8 cellular contexts compared by ENCODE assay signal in the genomic region with DNA sequence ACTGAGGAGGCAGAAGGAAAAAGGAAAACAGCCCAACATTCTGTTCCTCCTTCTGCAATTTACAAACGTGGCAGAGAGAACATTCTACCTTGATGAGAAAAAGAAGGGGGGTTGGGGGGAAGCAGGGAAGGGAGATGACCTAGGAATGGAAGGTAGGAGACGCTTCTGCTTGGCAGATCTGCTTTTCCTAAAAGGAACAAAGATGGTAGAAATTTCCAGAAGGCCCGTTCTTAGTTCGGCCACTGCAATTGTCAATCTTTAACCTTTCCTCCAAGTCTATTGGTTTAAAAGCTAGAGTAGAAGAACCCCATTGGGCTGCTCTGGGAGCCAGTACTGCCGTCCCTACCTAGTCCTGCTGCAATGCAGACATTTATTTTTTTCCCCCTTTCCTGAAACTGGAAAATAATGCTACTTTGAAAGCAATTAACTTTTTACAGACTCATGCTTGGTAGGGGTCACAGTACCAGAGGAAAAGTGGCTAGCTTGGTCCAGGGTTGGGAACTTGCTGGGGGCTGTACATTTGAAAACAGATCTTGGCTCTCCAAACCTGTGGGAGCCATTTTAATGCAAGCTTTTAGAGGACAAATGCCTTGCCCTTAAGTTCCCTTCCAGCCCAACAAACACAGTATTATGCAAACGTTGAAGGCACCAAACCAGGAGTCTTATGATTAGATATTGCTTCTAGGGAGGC. TPM values are rescaled to one million over a fixed set of nuclear protein-coding genes. Genes with fewer than 3 reads are reported as not detected.
DNase-seq lines count a peak whose midpoint lies in the region; ATAC-seq and TF ChIP-seq lines count a peak whose summit lies in the region.

No MANE protein-coding gene starts in this region.

- H3K9me3 ChIP-seq in BLaER1 = no peaks in the 10 kb centered on the region
- no peaks in the 10 kb centered on the region for H3K9me3 ChIP-seq in body of pancreas
- H3K9me3 ChIP-seq in mesenchymal stem cell (ENCODE audit: control insufficient read depth, low read length) = no peaks in the 10 kb centered on the region

- H2BK12ac ChIP-seq in mesenchymal stem cell (ENCODE audit: low read length in 2 of 2) = peak overlapping the region in 1 of 2 experiments; percentile 83

- peaks cover 37% of the 10 kb centered on the region for H4K20me1 ChIP-seq in BLaER1

- 36 to 38% methylated on average over 6 of the region's 6 CpGs for WGBS in body of pancreas, 2 donors
- 76% methylated on average over 4 of the region's 6 CpGs for WGBS in mesenchymal stem cell

- H2AK5ac ChIP-seq in mesenchymal stem cell (ENCODE audit: low read length, severe bottlenecking) = peak overlapping the region; percentile 84

- intact Hi-C loops in body of pancreas (cut with DNase I) = no loop called here

- DNase-seq in M059J (ENCODE audit: low read depth) (peak; percentile 49), body of pancreas (no peak), mesenchymal stem cell (peak; percentile 42), RKO (ENCODE audit: low spot score) (no peak)
- DNase-seq in stimulated activated CD4-positive, alpha-beta T cell treated with anti-CD3 and anti-CD28 coated beads, Interleukin-1b, Interleukin-23, amount 100 ng/mL, for 48 hours = no peak

- TF ChIP-seq CTCF in body of pancreas (IDR thresholded peaks at IDR 0.05) = no peak

- no peak for TF ChIP-seq POLR2A in body of pancreas (IDR thresholded peaks at IDR 0.05)

- H2AFZ ChIP-seq in mesenchymal stem cell (ENCODE audit: low read depth, low read length) = no peak overlapping the region

- H2BK15ac ChIP-seq in mesenchymal stem cell (ENCODE audit: low read depth, poor library complexity, severe bottlenecking) = peak overlapping the region; percentile 52

- no peak overlapping the region for H4K91ac ChIP-seq in mesenchymal stem cell (ENCODE audit: low read length)

- H3K36me3 ChIP-seq in BLaER1 (peaks cover 10% of the 10 kb centered on the region), body of pancreas (replicated peaks in 1 of 2; ENCODE audit: insufficient read depth in 1 of 2, low read depth in 2 of 2) (no peaks in the 10 kb centered on the region), mesenchymal stem cell (ENCODE audit: control insufficient read depth in 1 of 2, insufficient read depth in 2 of 2, low read depth in 1 of 2, low read length in 2 of 2) (no peaks in the 10 kb centered on the region)

- H3K27me3 ChIP-seq in BLaER1 = no peaks in the 10 kb centered on the region
- no peaks in the 10 kb centered on the region for H3K27me3 ChIP-seq in body of pancreas
- H3K27me3 ChIP-seq in mesenchymal stem cell (ENCODE audit: control insufficient read depth in 1 of 2, insufficient read depth in 1 of 2, low read length in 2 of 2) = no peaks in the 10 kb centered on the region

- no peak overlapping the region for H3K14ac ChIP-seq in mesenchymal stem cell (ENCODE audit: low read length in 2 of 2)

- peak overlapping the region; percentile 70 for H3K4me3 ChIP-seq in BLaER1
- H3K4me3 ChIP-seq in body of pancreas = no peak overlapping the region
- H3K4me3 ChIP-seq in mesenchymal stem cell (ENCODE audit: insufficient read depth in 1 of 2, low read depth in 1 of 2, low read length in 2 of 2) = peak overlapping the region in 1 of 2 experiments; percentile 64

- H3K79me1 ChIP-seq in mesenchymal stem cell (replicated peaks; ENCODE audit: low read length, poor library complexity, severe bottlenecking) = no peaks in the 10 kb centered on the region

- peak overlapping the region; percentile 64 for H2BK120ac ChIP-seq in mesenchymal stem cell (ENCODE audit: low read depth, low read length)

- ATAC-seq in body of pancreas (no peak), HG03095 (IDR thresholded peaks at IDR 0.05; ENCODE audit: unreplicated experiment) (no peak), GM18870 (IDR thresholded peaks at IDR 0.05; ENCODE audit: unreplicated experiment) (no peak)

- H3K4me1 ChIP-seq in BLaER1 = peaks cover 73% of the 10 kb centered on the region
- H3K4me1 ChIP-seq in body of pancreas = peaks cover 99% of the 10 kb centered on the region
- peaks cover 29% of the 10 kb centered on the region for H3K4me1 ChIP-seq in mesenchymal stem cell (ENCODE audit: control insufficient read depth, insufficient read depth, low read depth, low read length)

- H3K18ac ChIP-seq in mesenchymal stem cell (ENCODE audit: low read depth in 1 of 2, low read length in 2 of 2) = peak overlapping the region; percentile 78 to 80

- H3K27ac ChIP-seq in BLaER1 = peak overlapping the region; percentile 99
- H3K27ac ChIP-seq in body of pancreas = peak overlapping the region; percentile 85 to 100 (median 98)
- peak overlapping the region; percentile 100 for H3K27ac ChIP-seq in mesenchymal stem cell (ENCODE audit: low read length, poor library complexity, severe bottlenecking)

- H4K8ac ChIP-seq in mesenchymal stem cell (ENCODE audit: low read length) = no peak overlapping the region

- no peak overlapping the region for H2BK5ac ChIP-seq in mesenchymal stem cell (ENCODE audit: low read depth, low read length, poor library complexity, severe bottlenecking)

- H3K4ac ChIP-seq in mesenchymal stem cell (ENCODE audit: low read depth in 1 of 2, low read length in 2 of 2) = peak overlapping the region; percentile 10 to 69

- H3K4me2 ChIP-seq in BLaER1 (peak overlapping the region; percentile 98), mesenchymal stem cell (ENCODE audit: low read length, poor library complexity, severe bottlenecking) (peak overlapping the region; percentile 42)

- no peak overlapping the region for H3K23ac ChIP-seq in mesenchymal stem cell (ENCODE audit: low read length in 2 of 2)

- H3K9ac ChIP-seq in BLaER1 (peak overlapping the region; percentile 88), mesenchymal stem cell (ENCODE audit: low read length) (peak overlapping the region; percentile 74)

RNA-seq across cellular contexts. Expression of gene ZMYND8, which starts 2.7 kb away (rescaled TPM):
- total RNA-seq in M059J (2014; rRNA removed; shearing (Covaris generic)) = 23.6 and 49.6 TPM in 2 replicates
- total RNA-seq in body of pancreas = 10 to 100 TPM; 18.9 to 19.1 TPM
- 21.6 TPM for polyA plus RNA-seq in mesenchymal stem cell (2013, experiment 1 of 2)
- polyA plus RNA-seq in mesenchymal stem cell (2013, experiment 2 of 2) = 24.4 TPM

Comparison
In these comparisons a context has a peak if more than half of its experiments do, and no peak if none do; other contexts are left out.
1. DNase-seq: peak in M059J (single experiment) and mesenchymal stem cell (single experiment); none in body of pancreas (0 of 4), stimulated activated CD4-positive, alpha-beta T cell treated with anti-CD3 and anti-CD28 coated beads, Interleukin-1b, Interleukin-23, amount 100 ng/mL, for 48 hours (single experiment) and RKO (single experiment).
2. Peak in every context shown above with its lines, with median percentiles within 50 percentile points of each other: H3K27ac ChIP-seq.